Comparison of ENCODE assay signal across 13 cellular contexts in genomic region chr19:2294377-2295335, GRCh38. TPM values are rescaled to one million over a fixed set of nuclear protein-coding genes. Genes with fewer than 3 reads are reported as not detected.
DNase-seq lines count a peak whose midpoint lies in the region; ATAC-seq, FAIRE-seq and TF ChIP-seq lines count a peak whose summit lies in the region.
"Had no signal": no experiment of that assay in that cellular context is flagged by ENCODE, and none has a peak within 500 bp of the region (broad histone marks: within the 10 kb centered on the region; RNA-seq: fewer than 3 reads in every experiment).

No MANE protein-coding gene starts in this region.

- FAIRE-seq in D721Med (lab: Jason Lieb, UNC), result no peak

- CTCF ChIA-PET in activated B cell treated with CpG ODN at 0.5 μM for 24 hours (lab: Charles Lee), result interaction anchor here (0.7 to 1.1 kb wide), 2 partner anchors 11 to 21 kb away, joined by 3 read pairs; no protein-coding TSS in a partner anchor

- no peaks in the 10 kb centered on the region for H3K36me3 ChIP-seq in gastrocnemius medialis
- H3K36me3 ChIP-seq: ovary had no signal

- H3K4me1 Mint-ChIP-seq in activated B cell treated with CpG ODN at 0.5 μM for 24 hours, result peaks cover 52% of the 10 kb centered on the region

- no peaks in the 10 kb centered on the region for H3K27me3 Mint-ChIP-seq in activated B cell treated with CpG ODN at 0.5 μM for 24 hours
- H3K27me3 Mint-ChIP-seq: T-helper 17 cell had no signal

- peaks cover 12 to 28% of the 10 kb centered on the region in 2 donors for H3K4me1 ChIP-seq in gastrocnemius medialis

- DNase-seq in D721Med (ENCODE audit: insufficient read length, low spot score), result peak; percentile 82
- no peak for DNase-seq in activated B cell treated with CpG ODN at 0.5 μM for 24 hours
- peak in 26 of 42 donors; percentile 49 to 84 (median 67) for DNase-seq in head of caudate nucleus
- no peak for DNase-seq in gastrocnemius medialis
- no peak for DNase-seq in NCI-H1930 (lab: John Stamatoyannopoulos, UW)
- DNase-seq in glomerular visceral epithelial cell (ENCODE audit: extremely low spot score), result no peak
- DNase-seq: activated effector memory CD4-positive, alpha-beta T cell treated with anti-CD3 and anti-CD28 coated beads, Interleukin-2, amount 50 U/mL, for 16 hours; NCI-H2081 treated with DMSO at 0.1 percent for 48 hours; ovary; T-helper 17 cell had no signal

- no peak for TF ChIP-seq POLR2A in gastrocnemius medialis (IDR thresholded peaks at IDR 0.05)

- H3K36me3 Mint-ChIP-seq in activated B cell treated with CpG ODN at 0.5 μM for 24 hours (ENCODE audit: low read depth), result peaks cover 17% of the 10 kb centered on the region

- peak overlapping the region; percentile 46 for H3K4me3 Mint-ChIP-seq in activated B cell treated with CpG ODN at 0.5 μM for 24 hours
- H3K4me3 Mint-ChIP-seq: stimulated activated effector memory CD8-positive, alpha-beta T cell treated with anti-CD3 and anti-CD28 coated beads, Interleukin-12 subunit alpha, Interleukin-12 subunit beta, amount 100 ng/mL, for 72 hours; T-helper 17 cell had no signal

- intact Hi-C loops in activated B cell treated with CpG ODN at 0.5 μM for 24 hours (cut with micrococcal nuclease), result no loop called here
- intact Hi-C loops in head of caudate nucleus (cut with DNase I), result no loop called here
- intact Hi-C loops in gastrocnemius medialis (cut with DNase I; ENCODE audit: low total_unique reads), result no loop called here

- peak overlapping the region; percentile 23 to 48 (median 28) for H3K4me3 ChIP-seq in gastrocnemius medialis
- H3K4me3 ChIP-seq: ovary had no signal

- peak overlapping the region; percentile 50 for H3K27ac Mint-ChIP-seq in activated B cell treated with CpG ODN at 0.5 μM for 24 hours
- H3K27ac Mint-ChIP-seq: stimulated activated effector memory CD8-positive, alpha-beta T cell treated with anti-CD3 and anti-CD28 coated beads, Interleukin-12 subunit alpha, Interleukin-12 subunit beta, amount 100 ng/mL, for 72 hours; T-helper 17 cell had no signal

- no peaks in the 10 kb centered on the region for H3K9me3 Mint-ChIP-seq in activated B cell treated with CpG ODN at 0.5 μM for 24 hours
- H3K9me3 Mint-ChIP-seq: stimulated activated effector memory CD8-positive, alpha-beta T cell treated with anti-CD3 and anti-CD28 coated beads, Interleukin-12 subunit alpha, Interleukin-12 subunit beta, amount 100 ng/mL, for 72 hours had no signal

- POLR2A ChIA-PET in activated B cell treated with CpG ODN at 0.5 μM for 24 hours (lab: Charles Lee), result interaction anchor here (0.6 to 2.2 kb wide), 13 partner anchors 8 to 181 kb away, joined by 3 to 10 read pairs (median 4); partner anchors contain the start of genes GADD45B, LSM7 and PEAK3

- no peak for ATAC-seq in activated B cell treated with CpG ODN at 0.5 μM for 24 hours (ENCODE audit: low read depth)
- peak; percentile 73 to 83 for ATAC-seq in gastrocnemius medialis
- no peak for ATAC-seq in GM18867 (IDR thresholded peaks at IDR 0.05; ENCODE audit: unreplicated experiment)
- ATAC-seq in GM18868 (IDR thresholded peaks at IDR 0.05; ENCODE audit: unreplicated experiment), result no peak
- ATAC-seq: stimulated activated effector memory CD8-positive, alpha-beta T cell treated with anti-CD3 and anti-CD28 coated beads, Interleukin-12 subunit alpha, Interleukin-12 subunit beta, amount 100 ng/mL, for 72 hours; T-helper 17 cell had no signal

- in situ Hi-C loops in gastrocnemius medialis (cut with MboI; ENCODE audit: low sequenced_read_pairs in 4 of 4), result loop anchor here (25.0 kb wide), 1 partner anchor 93 kb away; no protein-coding TSS in a partner anchor

- H3K9me3 ChIP-seq in gastrocnemius medialis, result no peaks in the 10 kb centered on the region
- H3K9me3 ChIP-seq: ovary had no signal

- TF ChIP-seq CTCF in D721Med (IDR thresholded peaks at IDR 0.05; ENCODE audit: insufficient read depth, missing control alignments), result no peak
- no peak for TF ChIP-seq CTCF in activated B cell treated with CpG ODN at 0.5 μM for 24 hours (IDR thresholded peaks at IDR 0.05)
- TF ChIP-seq CTCF in gastrocnemius medialis (IDR thresholded peaks at IDR 0.05 in 4 of 5, conservative IDR thresholded peaks at IDR 0.05 in 1 of 5), result no peak

- peak overlapping the region in 3 of 4 donors; percentile 26 to 61 (median 27) for H3K27ac ChIP-seq in gastrocnemius medialis
- H3K27ac ChIP-seq: ovary had no signal

- H3K27me3 ChIP-seq in gastrocnemius medialis, result peaks cover 30 to 35% (median 35%) of the 10 kb centered on the region in 3 donors

RNA-seq across cellular contexts. Expression of gene PEAK3, which starts 12.7 kb away (rescaled TPM):
- total RNA-seq in activated B cell treated with CpG ODN at 0.5 μM for 24 hours (0.09 TPM in 1 of 2 replicates, not detected in the other), gastrocnemius medialis (under 1 TPM in 1 of 4 donors, not detected in 3; 0.11 TPM)
- total RNA-seq: T-helper 17 cell had no signal

RNA-seq across cellular contexts. Expression of gene LINGO3, which starts 13.3 kb away (rescaled TPM):
- 0.88 and 1.4 TPM in 2 replicates for total RNA-seq in activated B cell treated with CpG ODN at 0.5 μM for 24 hours
- not detected for total RNA-seq in gastrocnemius medialis
- total RNA-seq: ovary had no signal

RNA-seq across cellular contexts. Expression of gene LSM7, which starts 33.7 kb away (rescaled TPM):
- 149 and 152 TPM in 2 replicates for total RNA-seq in activated B cell treated with CpG ODN at 0.5 μM for 24 hours
- 100 to 1,000 TPM in 1 of 4 donors, 10 to 100 TPM in 3; 70.0 to 109 (median 77.5) TPM for total RNA-seq in gastrocnemius medialis

RNA-seq across cellular contexts. Expression of gene SPPL2B, which starts 33.8 kb away (rescaled TPM):
- 112 and 142 TPM in 2 replicates for total RNA-seq in activated B cell treated with CpG ODN at 0.5 μM for 24 hours
- total RNA-seq in gastrocnemius medialis, result 10 to 100 TPM; 18.1 to 27.7 (median 23.2) TPM

RNA-seq across cellular contexts. Expression of gene JSRP1, which starts 38.4 kb away (rescaled TPM):
- 0.31 and 0.54 TPM in 2 replicates for total RNA-seq in activated B cell treated with CpG ODN at 0.5 μM for 24 hours
- total RNA-seq in gastrocnemius medialis, result 100 to 1,000 TPM; 152 to 383 (median 303) TPM

Comparison
In these comparisons a context has a peak if more than half of its experiments do, and no peak if none do; other contexts are left out.
1. DNase-seq: peak in D721Med (single experiment) and head of caudate nucleus (26 of 42); none in activated B cell treated with CpG ODN at 0.5 μM for 24 hours (single experiment), gastrocnemius medialis (0 of 2), NCI-H1930 (0 of 2) and glomerular visceral epithelial cell (single experiment).
2. ATAC-seq: peak in gastrocnemius medialis (2 of 2); none in activated B cell treated with CpG ODN at 0.5 μM for 24 hours (single experiment), GM18867 (single experiment) and GM18868 (single experiment).